9 cellular contexts compared by ENCODE assay signal in genomic region chr6:16419636-16420331, GRCh38.
DNase-seq lines count a peak whose midpoint lies in the region; ATAC-seq and TF ChIP-seq lines count a peak whose summit lies in the region.
"Had no signal": no experiment of that assay in that cellular context is flagged by ENCODE, and none has a peak within 500 bp of the region (broad histone marks: within the 10 kb centered on the region; RNA-seq: fewer than 3 reads in every experiment).

No MANE protein-coding gene starts in this region.

- dilution Hi-C loops in IMR-90 (cut with HindIII; ENCODE audit: low sequenced_read_pairs, unreplicated experiment), result no loop called here

- peak overlapping the region in 8 of 9 donors; percentile 37 to 99 (median 86) for H3K27ac Mint-ChIP-seq in naive thymus-derived CD4-positive, alpha-beta T cell

- CTCF ChIA-PET in IMR-90 (lab: Yijun Ruan, JAX), result interaction anchor here (1.2 kb wide), 1 partner anchor 14 kb away, joined by 5 read pairs; no protein-coding TSS in a partner anchor
- CTCF ChIA-PET in naive thymus-derived CD4-positive, alpha-beta T cell (lab: Charles Lee), result interaction anchor here (0.6 to 1.2 kb wide), 2 partner anchors 9 to 11 kb away, joined by 3 read pairs; no protein-coding TSS in a partner anchor

- intact Hi-C loops in IMR-90 (cut with micrococcal nuclease), result no loop called here
- intact Hi-C loops in naive thymus-derived CD4-positive, alpha-beta T cell (cut with micrococcal nuclease), result loop anchor here (2.0 to 5.0 kb wide), 4 partner anchors 63 to 233 kb away; no protein-coding TSS in a partner anchor
- intact Hi-C loops in left lung (cut with DNase I), result no loop called here

- no peak overlapping the region for H2AK9ac ChIP-seq in IMR-90 (replicated peaks; ENCODE audit: low read depth, low read length, poor library complexity)

- peak overlapping the region in 6 of 10 donors; percentile 59 to 84 (median 72) for H3K4me3 Mint-ChIP-seq in naive thymus-derived CD4-positive, alpha-beta T cell

- no peak for TF ChIP-seq POLR2A in IMR-90 (IDR thresholded peaks at IDR 0.05; ENCODE audit: low read depth, low read length)

- 0 out of 2 replicates have a peak overlapping the region, but pooled peaks have one; percentile 6 for H4K5ac ChIP-seq in IMR-90 (ENCODE audit: low read depth, low read length)

- no peak overlapping the region for H3K9ac ChIP-seq in IMR-90 (ENCODE audit: low read depth, low read length)

- H3K36me3 ChIP-seq in IMR-90 (ENCODE audit: control insufficient read depth, insufficient read depth, low read length), result peaks cover 2% of the 10 kb centered on the region; the same call in 1 of the 2 replicates
- H3K36me3 ChIP-seq in naive thymus-derived CD4-positive, alpha-beta T cell (ENCODE audit: control insufficient read depth in 2 of 3, insufficient read depth in 3 of 3, low read length in 3 of 3), result no peaks in the 10 kb centered on the region
- no peaks in the 10 kb centered on the region for H3K36me3 ChIP-seq in left lung

- no peak for TF ChIP-seq CTCF in IMR-90 (conservative IDR thresholded peaks at IDR 0.05; ENCODE audit: low read depth, low read length)
- TF ChIP-seq CTCF in left lung (IDR thresholded peaks at IDR 0.05), result no peak

- no TSS peak for BruUV-seq in IMR-90 (replicated peaks; lab: Mats Ljungman, UMichigan)

- H2AFZ ChIP-seq in IMR-90 (replicated peaks; ENCODE audit: low read length, poor library complexity), result no peak overlapping the region

- peaks cover 16 to 56% (median 37%) of the 10 kb centered on the region in 7 donors for H3K4me1 Mint-ChIP-seq in naive thymus-derived CD4-positive, alpha-beta T cell

- no peak overlapping the region for H2BK20ac ChIP-seq in IMR-90 (ENCODE audit: low read depth, low read length)

- in situ Hi-C loops in IMR-90 (cut with MboI; ENCODE audit: low sequenced_read_pairs), result no loop called here

- WGBS in IMR-90 (ENCODE audit: extremely low coverage in 2 of 2, insufficient read length in 1 of 2), 2 experiments, result no CpG with 5 or more reads among the region's 10 CpGs

- H3K27me3 ChIP-seq in IMR-90 (ENCODE audit: control insufficient read depth, insufficient read depth, low read length) (no peaks in the 10 kb centered on the region), left lung (no peaks in the 10 kb centered on the region)
- H3K27me3 ChIP-seq in naive thymus-derived CD4-positive, alpha-beta T cell (ENCODE audit: control insufficient read depth in 2 of 2, insufficient read depth in 2 of 2, low read length in 2 of 2), result no peaks in the 10 kb centered on the region

- H3K9me3 ChIP-seq in IMR-90 (ENCODE audit: control insufficient read depth, insufficient read depth, low read length), result no peaks in the 10 kb centered on the region
- H3K9me3 ChIP-seq in naive thymus-derived CD4-positive, alpha-beta T cell (ENCODE audit: control insufficient read depth in 2 of 3, low read length in 3 of 3), result no peaks in the 10 kb centered on the region
- no peaks in the 10 kb centered on the region for H3K9me3 ChIP-seq in left lung

- no peaks in the 10 kb centered on the region for H3K9me3 Mint-ChIP-seq in naive thymus-derived CD4-positive, alpha-beta T cell

- H3K23ac ChIP-seq in IMR-90 (ENCODE audit: low read depth, low read length), result no peak overlapping the region

- no peak overlapping the region for H2AK5ac ChIP-seq in IMR-90 (ENCODE audit: low read depth, low read length)

- no peaks in the 10 kb centered on the region for H4K20me1 ChIP-seq in IMR-90 (ENCODE audit: insufficient read depth, low read length)

- no peak overlapping the region for H2BK5ac ChIP-seq in IMR-90 (ENCODE audit: low read depth, low read length, poor library complexity, severe bottlenecking)

- H3K9me1 ChIP-seq in IMR-90 (ENCODE audit: insufficient read depth, low read length), result peaks cover 6% of the 10 kb centered on the region; the same call in 1 of the 2 replicates

- no peak overlapping the region for H3K4me2 ChIP-seq in IMR-90 (ENCODE audit: low read depth, low read length)

- H3K27me3 Mint-ChIP-seq in naive thymus-derived CD4-positive, alpha-beta T cell, result no peaks in the 10 kb centered on the region

- no peak overlapping the region for H2BK120ac ChIP-seq in IMR-90 (ENCODE audit: low read depth, low read length)

- no peak overlapping the region for H4K8ac ChIP-seq in IMR-90 (ENCODE audit: low read depth in 2 of 2, low read length in 2 of 2)

- no peak for TF ChIP-seq RAD21 in IMR-90 (IDR thresholded peaks at IDR 0.05; ENCODE audit: low read length)

- H4K91ac ChIP-seq in IMR-90 (ENCODE audit: insufficient read depth, low read depth, low read length), result no peak overlapping the region

- H3K36me3 Mint-ChIP-seq in naive thymus-derived CD4-positive, alpha-beta T cell, result peaks cover 0 to 10% (median 0%) of the 10 kb centered on the region in 5 donors

- POLR2A ChIA-PET in IMR-90 (lab: Charles Lee; ENCODE audit: unreplicated experiment), result no interaction called here
- POLR2A ChIA-PET in naive thymus-derived CD4-positive, alpha-beta T cell (lab: Charles Lee), result no interaction called here

- no peak overlapping the region for H3K4me3 ChIP-seq in IMR-90 (ENCODE audit: insufficient read depth, low read depth, low read length)
- no peak overlapping the region for H3K4me3 ChIP-seq in naive thymus-derived CD4-positive, alpha-beta T cell (ENCODE audit: low read length)
- no peak overlapping the region for H3K4me3 ChIP-seq in left lung

- H3K27ac ChIP-seq in IMR-90 (ENCODE audit: insufficient read depth, low read length) (no peak overlapping the region), left lung (peak overlapping the region in 1 of 2 donors; percentile 53)
- H3K27ac ChIP-seq in naive thymus-derived CD4-positive, alpha-beta T cell (ENCODE audit: low read depth, low read length), result peak overlapping the region; percentile 70

- peak overlapping the region; percentile 28; the same call in 1 of the 2 replicates for H3K18ac ChIP-seq in IMR-90 (ENCODE audit: low read depth, low read length)

- H3K14ac ChIP-seq in IMR-90 (replicated peaks; ENCODE audit: low read depth, low read length), result no peak overlapping the region

- H3K4ac ChIP-seq in IMR-90 (ENCODE audit: low read depth, low read length), result peak overlapping the region; percentile 15; the same call in 1 of the 2 replicates

- ATAC-seq in GM18868 (IDR thresholded peaks at IDR 0.05; ENCODE audit: unreplicated experiment) (peak; percentile 66), GM21737 (IDR thresholded peaks at IDR 0.05; ENCODE audit: unreplicated experiment) (peak; percentile 50), IMR-90 (ENCODE audit: low read depth) (no peak), left lung (no peak)
- peak; percentile 8 for ATAC-seq in naive thymus-derived CD4-positive, alpha-beta T cell

- peaks cover 0 to 13% of the 10 kb centered on the region in 2 experiments; a peak in 2 of 4 replicates for H3K79me1 ChIP-seq in IMR-90 (ENCODE audit: low read depth in 1 of 2, low read length in 2 of 2)

- no peak for DNase-seq in IMR-90
- DNase-seq in naive thymus-derived CD4-positive, alpha-beta T cell, result no peak
- no peak for DNase-seq in KG1 (lab: John Stamatoyannopoulos, UW)
- DNase-seq in T1000 (lab: John Stamatoyannopoulos, UW), result no peak
- DNase-seq in nucleus accumbens (lab: John Stamatoyannopoulos, UW), result no peak
- DNase-seq in left lung, result no peak
- DNase-seq: erythroblast had no signal

- H2BK15ac ChIP-seq in IMR-90 (ENCODE audit: low read depth, low read length), result no peak overlapping the region

- H3K4me1 ChIP-seq in IMR-90 (ENCODE audit: control insufficient read depth, insufficient read depth, low read length) (peaks cover 5% of the 10 kb centered on the region), left lung (peaks cover 11 to 13% of the 10 kb centered on the region in 2 donors)
- peaks cover 16 to 31% of the 10 kb centered on the region in 2 donors for H3K4me1 ChIP-seq in naive thymus-derived CD4-positive, alpha-beta T cell (ENCODE audit: control insufficient read depth in 2 of 2, insufficient read depth in 2 of 2, low read length in 2 of 2)

- no peak overlapping the region for H3K56ac ChIP-seq in IMR-90 (ENCODE audit: extremely low read depth, insufficient read depth, low read length)

TF ChIP-seq in IMR-90, 13 proteins besides CTCF, POLR2A, EP300 and RAD21:
- TF ChIP-seq FOS (IDR thresholded peaks at IDR 0.05; ENCODE audit: low read depth, low read length), result no peak
- no peak for TF ChIP-seq MAFK (IDR thresholded peaks at IDR 0.05; ENCODE audit: low read depth, low read length)
- no peak for TF ChIP-seq BHLHE40 (IDR thresholded peaks at IDR 0.05; ENCODE audit: low read depth, low read length)
- no peak for TF ChIP-seq NFE2L2 (IDR thresholded peaks at IDR 0.05; ENCODE audit: low read depth, low read length)
- no peak for TF ChIP-seq SMC3 (IDR thresholded peaks at IDR 0.05; ENCODE audit: low read depth, low read length)
- TF ChIP-seq MXI1 (IDR thresholded peaks at IDR 0.05; ENCODE audit: borderline replicate concordance, low read depth, low read length), result no peak
- no peak for TF ChIP-seq CEBPB (IDR thresholded peaks at IDR 0.05; ENCODE audit: low read depth, low read length)
- no peak for TF ChIP-seq RCOR1 (IDR thresholded peaks at IDR 0.05; ENCODE audit: insufficient replicate concordance, low read length)
- TF ChIP-seq RFX5 (IDR thresholded peaks at IDR 0.05; ENCODE audit: low read depth, low read length), result no peak
- no peak for TF ChIP-seq CHD1 (IDR thresholded peaks at IDR 0.05; ENCODE audit: low read depth, low read length)
- TF ChIP-seq ELK1 (IDR thresholded peaks at IDR 0.05; ENCODE audit: borderline replicate concordance, low read depth, low read length), result no peak
- no peak for TF ChIP-seq MAZ (IDR thresholded peaks at IDR 0.05; ENCODE audit: borderline replicate concordance, low read depth, low read length)

Comparison
In these comparisons a context has a peak if more than half of its experiments do, and no peak if none do; other contexts are left out.
1. ATAC-seq: peak in GM18868 (single experiment), GM21737 (single experiment) and naive thymus-derived CD4-positive, alpha-beta T cell (single experiment); none in IMR-90 (single experiment) and left lung (single experiment).
2. intact Hi-C loops: an anchor here in naive thymus-derived CD4-positive, alpha-beta T cell (2.0 to 5.0 kb wide); none called in IMR-90 and left lung.